In the genomic region with DNA sequence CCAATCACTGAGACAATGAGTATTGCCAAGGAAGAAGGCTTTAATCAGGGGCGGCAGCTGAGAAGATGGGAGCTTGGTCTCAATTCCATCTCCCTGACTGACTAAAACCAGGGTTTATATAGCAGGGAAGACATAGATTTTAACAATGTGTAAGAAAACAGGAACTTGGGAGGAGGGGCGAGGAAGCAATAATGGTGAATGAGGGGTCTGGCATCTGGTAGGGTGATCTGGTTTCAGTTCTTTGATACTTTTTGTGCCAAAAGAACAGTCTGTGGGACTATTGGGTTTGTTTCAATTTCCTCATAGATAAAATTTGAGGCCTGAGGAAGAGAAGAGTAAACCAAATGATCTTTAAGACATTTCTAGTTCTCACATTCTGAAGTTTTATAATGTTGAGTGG, we compare ENCODE assay signal across 9 cellular contexts. TPM values are rescaled to one million over a fixed set of nuclear protein-coding genes. Genes with fewer than 3 reads are reported as not detected.
DNase-seq lines count a peak whose midpoint lies in the region; ATAC-seq and TF ChIP-seq lines count a peak whose summit lies in the region.
"Had no signal": no experiment of that assay in that cellular context is flagged by ENCODE, and none has a peak within 500 bp of the region (broad histone marks: within the 10 kb centered on the region; RNA-seq: fewer than 3 reads in every experiment).

No MANE protein-coding gene starts in this region.

- ATAC-seq in GM21528 (IDR thresholded peaks at IDR 0.05; ENCODE audit: low FRiP score, unreplicated experiment): peak; percentile 48
- no peak for ATAC-seq in GM18861 (IDR thresholded peaks at IDR 0.05; ENCODE audit: unreplicated experiment)

- TF ChIP-seq CTCF in colonic mucosa (IDR thresholded peaks at IDR 0.05): no peak

- no peak overlapping the region for H3K4me3 ChIP-seq in colonic mucosa
- H3K4me3 ChIP-seq: sigmoid colon had no signal

- H3K36me3 ChIP-seq in colonic mucosa: no peaks in the 10 kb centered on the region
- H3K36me3 ChIP-seq: sigmoid colon had no signal

- no peaks in the 10 kb centered on the region for H3K27me3 ChIP-seq in colonic mucosa
- H3K27me3 ChIP-seq: sigmoid colon had no signal

- no peaks in the 10 kb centered on the region for H3K9me3 ChIP-seq in colonic mucosa
- H3K9me3 ChIP-seq: sigmoid colon had no signal

- DNase-seq in DMS 273 treated with DMSO at 0.1 percent for 48 hours (lab: John Stamatoyannopoulos, UW) (peak; percentile 34), NCI-H524 treated with DMSO at 0.1 percent for 48 hours (lab: John Stamatoyannopoulos, UW) (peak; percentile 68), epithelial cell of prostate (ENCODE audit: low read depth, low spot score) (no peak), medulla oblongata (ENCODE audit: extremely low spot score) (no peak), colonic mucosa (no peak)
- DNase-seq in stimulated activated CD4-positive, alpha-beta T cell treated with anti-CD3 and anti-CD28 coated beads, Interleukin-15, amount 100 ng/mL, for 24 hours: no peak
- DNase-seq: sigmoid colon had no signal

- intact Hi-C loops in colonic mucosa (cut with DNase I): no loop called here

- no peak overlapping the region for H3K9ac ChIP-seq in colonic mucosa (ENCODE audit: low read depth in 2 of 2, low read length in 2 of 2)

- H3K27ac ChIP-seq in epithelial cell of prostate (peak overlapping the region; percentile 64), colonic mucosa (no peak overlapping the region)

- no peaks in the 10 kb centered on the region for H3K4me1 ChIP-seq in colonic mucosa

RNA-seq across cellular contexts. Expression of a gene that starts 49.2 kb away (rescaled TPM):
- 10 to 100 TPM; 28.8 to 37.2 TPM for total RNA-seq in colonic mucosa

Comparison
In these comparisons a context has a peak if more than half of its experiments do, and no peak if none do; other contexts are left out.
1. DNase-seq: peak in DMS 273 treated with DMSO at 0.1 percent for 48 hours (single experiment) and NCI-H524 treated with DMSO at 0.1 percent for 48 hours (single experiment); none in epithelial cell of prostate (single experiment), medulla oblongata (single experiment), stimulated activated CD4-positive, alpha-beta T cell treated with anti-CD3 and anti-CD28 coated beads, Interleukin-15, amount 100 ng/mL, for 24 hours (single experiment) and colonic mucosa (single experiment).